ENCODE assay signal across 8 cellular contexts in the genomic region with DNA sequence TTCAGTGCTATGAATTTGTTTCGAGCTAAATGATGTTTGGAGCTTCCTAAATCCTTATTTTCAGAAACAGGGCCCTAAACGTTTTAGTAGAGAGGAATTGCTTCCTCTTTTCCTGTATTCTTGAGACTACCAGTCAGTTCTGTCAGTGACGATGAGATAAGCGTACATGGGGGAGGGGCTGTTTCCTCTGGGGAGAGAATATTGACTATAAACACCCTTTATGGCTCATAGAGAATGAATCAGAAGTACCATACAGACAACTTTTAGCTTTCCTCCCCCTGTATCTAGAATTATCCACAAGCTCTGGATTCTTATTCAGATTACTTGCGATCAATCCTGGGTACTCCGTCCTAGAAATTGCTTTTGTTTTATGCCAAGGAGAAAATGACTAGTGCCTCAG. TPM values are rescaled to one million over a fixed set of nuclear protein-coding genes. Genes with fewer than 3 reads are reported as not detected.
DNase-seq lines count a peak whose midpoint lies in the region; ATAC-seq and TF ChIP-seq lines count a peak whose summit lies in the region.
"Had no signal": no experiment of that assay in that cellular context is flagged by ENCODE, and none has a peak within 500 bp of the region (broad histone marks: within the 10 kb centered on the region; RNA-seq: fewer than 3 reads in every experiment).

No MANE protein-coding gene starts in this region.

- H2AK9ac ChIP-seq in IMR-90 (replicated peaks; ENCODE audit: low read depth, low read length, poor library complexity) = no peak overlapping the region

- H2BK5ac ChIP-seq in IMR-90 (ENCODE audit: low read depth, low read length, poor library complexity, severe bottlenecking) = no peak overlapping the region
- no peak overlapping the region for H2BK5ac ChIP-seq in trophoblast cell (ENCODE audit: low read depth, low read length, poor library complexity)

- CTCF ChIA-PET in IMR-90 (lab: Yijun Ruan, JAX) = no interaction called here

- no peak overlapping the region for H4K5ac ChIP-seq in IMR-90 (ENCODE audit: low read depth, low read length)

- H4K8ac ChIP-seq in IMR-90 (ENCODE audit: low read depth in 2 of 2, low read length in 2 of 2) = no peak overlapping the region
- H4K8ac ChIP-seq in trophoblast cell (ENCODE audit: low read depth, low read length) = no peak overlapping the region

- H3K4me3 Mint-ChIP-seq in T-helper 2 cell treated with Interferon-gamma antibody and Interleukin-4, amounts not matched to agents 5 μg/mL and 100 μg/mL, for 36 hours = peak overlapping the region; percentile 64

- no peak for TF ChIP-seq POLR2A in IMR-90 (IDR thresholded peaks at IDR 0.05; ENCODE audit: low read depth, low read length)

- H3K9me1 ChIP-seq in IMR-90 (ENCODE audit: insufficient read depth, low read length) = peaks cover 10% of the 10 kb centered on the region; the same call in 1 of the 2 replicates

- H3K9ac ChIP-seq in IMR-90 (ENCODE audit: low read depth, low read length) (no peak overlapping the region), trophoblast cell (ENCODE audit: low read length) (no peak overlapping the region)

- H4K91ac ChIP-seq in IMR-90 (ENCODE audit: insufficient read depth, low read depth, low read length) = no peak overlapping the region
- H4K91ac ChIP-seq in trophoblast cell (ENCODE audit: low read depth, low read length) = no peak overlapping the region

- H3K4me1 ChIP-seq in IMR-90 (ENCODE audit: control insufficient read depth, insufficient read depth, low read length) = peaks cover 22% of the 10 kb centered on the region
- peaks cover 0 to 2% of the 10 kb centered on the region in 2 experiments for H3K4me1 ChIP-seq in trophoblast cell (ENCODE audit: control insufficient read depth in 1 of 2, insufficient read depth in 2 of 2, low read length in 2 of 2)

- no peaks in the 10 kb centered on the region for H3K27me3 Mint-ChIP-seq in T-helper 2 cell treated with Interferon-gamma antibody and Interleukin-4, amounts not matched to agents 5 μg/mL and 100 μg/mL, for 36 hours (ENCODE audit: low read depth)

- H3K56ac ChIP-seq in IMR-90 (ENCODE audit: extremely low read depth, insufficient read depth, low read length) = no peak overlapping the region

- no TSS peak for BruUV-seq in IMR-90 (replicated peaks; lab: Mats Ljungman, UMichigan)

- no peak overlapping the region for H2AK5ac ChIP-seq in IMR-90 (ENCODE audit: low read depth, low read length)
- H2AK5ac ChIP-seq in trophoblast cell (ENCODE audit: low read length) = no peak overlapping the region

- no peak overlapping the region for H2BK12ac ChIP-seq in trophoblast cell (ENCODE audit: low read length)

- TF ChIP-seq RAD21 in IMR-90 (IDR thresholded peaks at IDR 0.05; ENCODE audit: low read length) = no peak

- intact Hi-C loops in IMR-90 (cut with micrococcal nuclease) = no loop called here

- H4K12ac ChIP-seq in trophoblast cell (ENCODE audit: low read depth, low read length) = no peak overlapping the region

- H3K4me3 ChIP-seq in IMR-90 (ENCODE audit: insufficient read depth, low read depth, low read length) (no peak overlapping the region), choroid plexus epithelial cell (ENCODE audit: low read depth, low read length) (no peak overlapping the region), trophoblast cell (ENCODE audit: low read depth, low read length) (no peak overlapping the region)

- H2BK15ac ChIP-seq in IMR-90 (ENCODE audit: low read depth, low read length) = no peak overlapping the region

- no peaks in the 10 kb centered on the region for H3K9me3 ChIP-seq in IMR-90 (ENCODE audit: control insufficient read depth, insufficient read depth, low read length)
- H3K9me3 ChIP-seq in trophoblast cell (ENCODE audit: insufficient read depth, low read depth, low read length) = no peaks in the 10 kb centered on the region

- H3K9me3 Mint-ChIP-seq in T-helper 2 cell treated with Interferon-gamma antibody and Interleukin-4, amounts not matched to agents 5 μg/mL and 100 μg/mL, for 36 hours = no peaks in the 10 kb centered on the region

- peak; percentile 48 for DNase-seq in IMR-90
- DNase-seq in T-helper 2 cell treated with Interferon-gamma antibody and Interleukin-4, amounts not matched to agents 5 μg/mL and 100 μg/mL, for 36 hours (ENCODE audit: low spot score) = peak; percentile 44
- DNase-seq in choroid plexus epithelial cell (ENCODE audit: low read depth) = peak; percentile 28
- DNase-seq in trophoblast cell = peak; percentile 3 to 10
- DNase-seq in HuH-7.5 (ENCODE audit: low spot score) = no peak
- DNase-seq: PC-3 had no signal

- H3K79me1 ChIP-seq in IMR-90 (ENCODE audit: low read depth in 1 of 2, low read length in 2 of 2) = peaks cover 26 to 49% of the 10 kb centered on the region in 2 experiments
- H3K79me1 ChIP-seq in trophoblast cell (ENCODE audit: low read length) = peaks cover 4% of the 10 kb centered on the region

- no CpG with 5 or more reads among the region's 6 CpGs for WGBS in IMR-90 (ENCODE audit: extremely low coverage in 2 of 2, insufficient read length in 1 of 2), 2 experiments
- no CpG with 5 or more reads among the region's 6 CpGs for WGBS in trophoblast cell (ENCODE audit: extremely low coverage, insufficient coverage, insufficient read length)

- POLR2A ChIA-PET in IMR-90 (lab: Charles Lee; ENCODE audit: unreplicated experiment) = no interaction called here

- H2BK20ac ChIP-seq in IMR-90 (ENCODE audit: low read depth, low read length) = no peak overlapping the region

- TF ChIP-seq CTCF in IMR-90 (conservative IDR thresholded peaks at IDR 0.05; ENCODE audit: low read depth, low read length) (no peak), choroid plexus epithelial cell (conservative IDR thresholded peaks at IDR 0.05; ENCODE audit: low read depth, low read length) (no peak)

- H4K20me1 ChIP-seq in IMR-90 (ENCODE audit: insufficient read depth, low read length) = peaks cover 28% of the 10 kb centered on the region; the same call in 1 of the 2 replicates

- H3K23ac ChIP-seq in IMR-90 (ENCODE audit: low read depth, low read length) (no peak overlapping the region), trophoblast cell (ENCODE audit: low read length) (no peak overlapping the region)

- H3K27ac Mint-ChIP-seq in T-helper 2 cell treated with Interferon-gamma antibody and Interleukin-4, amounts not matched to agents 5 μg/mL and 100 μg/mL, for 36 hours = peak overlapping the region; percentile 91

- peaks cover 14% of the 10 kb centered on the region for H3K36me3 ChIP-seq in IMR-90 (ENCODE audit: control insufficient read depth, insufficient read depth, low read length)
- peaks cover 7 to 10% of the 10 kb centered on the region in 2 experiments for H3K36me3 ChIP-seq in trophoblast cell (ENCODE audit: control insufficient read depth in 1 of 2, insufficient read depth in 2 of 2, low read length in 2 of 2)

- H2BK120ac ChIP-seq in IMR-90 (ENCODE audit: low read depth, low read length) (no peak overlapping the region), trophoblast cell (ENCODE audit: insufficient read depth, low read length, poor library complexity) (no peak overlapping the region)

- no peaks in the 10 kb centered on the region for H3K27me3 ChIP-seq in IMR-90 (ENCODE audit: control insufficient read depth, insufficient read depth, low read length)
- no peaks in the 10 kb centered on the region for H3K27me3 ChIP-seq in trophoblast cell (ENCODE audit: insufficient read depth, low read length)

- H3K27ac ChIP-seq in IMR-90 (ENCODE audit: insufficient read depth, low read length) = no peak overlapping the region
- no peak overlapping the region for H3K27ac ChIP-seq in trophoblast cell (ENCODE audit: low read depth, low read length)

- dilution Hi-C loops in IMR-90 (cut with HindIII; ENCODE audit: low sequenced_read_pairs, unreplicated experiment) = no loop called here

- H3K36me3 Mint-ChIP-seq in T-helper 2 cell treated with Interferon-gamma antibody and Interleukin-4, amounts not matched to agents 5 μg/mL and 100 μg/mL, for 36 hours (ENCODE audit: low read depth) = peaks cover 36% of the 10 kb centered on the region

- no peak overlapping the region for H3K18ac ChIP-seq in IMR-90 (ENCODE audit: low read depth, low read length)
- H3K18ac ChIP-seq in trophoblast cell (ENCODE audit: low read length) = no peak overlapping the region

- H3K14ac ChIP-seq in IMR-90 (replicated peaks; ENCODE audit: low read depth, low read length) = no peak overlapping the region
- H3K14ac ChIP-seq in trophoblast cell (ENCODE audit: low read length) = no peak overlapping the region

- H3K4me2 ChIP-seq in IMR-90 (ENCODE audit: low read depth, low read length) = no peak overlapping the region
- H3K4me2 ChIP-seq in trophoblast cell (ENCODE audit: low read length) = no peak overlapping the region

- H3K4ac ChIP-seq in IMR-90 (ENCODE audit: low read depth, low read length) = no peak overlapping the region
- H3K4ac ChIP-seq in trophoblast cell (ENCODE audit: low read depth, low read length) = no peak overlapping the region

- in situ Hi-C loops in IMR-90 (cut with MboI; ENCODE audit: low sequenced_read_pairs) = no loop called here

- H2AFZ ChIP-seq in IMR-90 (replicated peaks; ENCODE audit: low read length, poor library complexity) = no peak overlapping the region
- H2AFZ ChIP-seq in trophoblast cell (ENCODE audit: insufficient read depth, low read length, poor library complexity) = no peak overlapping the region

- H3K4me1 Mint-ChIP-seq in T-helper 2 cell treated with Interferon-gamma antibody and Interleukin-4, amounts not matched to agents 5 μg/mL and 100 μg/mL, for 36 hours (ENCODE audit: low read depth) = peaks cover 50% of the 10 kb centered on the region

- ATAC-seq in IMR-90 (ENCODE audit: low read depth) (no peak), HG02588 (IDR thresholded peaks at IDR 0.05; ENCODE audit: unreplicated experiment) (no peak), GM21423 (IDR thresholded peaks at IDR 0.05; ENCODE audit: unreplicated experiment) (no peak)
- ATAC-seq: PC-3 had no signal

- H3K79me2 ChIP-seq in trophoblast cell (ENCODE audit: control insufficient read depth, insufficient read depth, low read length, poor library complexity) = peaks cover 6% of the 10 kb centered on the region

TF ChIP-seq in IMR-90, 13 proteins besides CTCF, POLR2A, EP300 and RAD21:
- TF ChIP-seq SMC3 (IDR thresholded peaks at IDR 0.05; ENCODE audit: low read depth, low read length) = no peak
- TF ChIP-seq RCOR1 (IDR thresholded peaks at IDR 0.05; ENCODE audit: insufficient replicate concordance, low read length) = no peak
- TF ChIP-seq FOS (IDR thresholded peaks at IDR 0.05; ENCODE audit: low read depth, low read length) = no peak
- no peak for TF ChIP-seq NFE2L2 (IDR thresholded peaks at IDR 0.05; ENCODE audit: low read depth, low read length)

RNA-seq across cellular contexts. Expression of gene TBK1, which starts 5.1 kb away (rescaled TPM):
- 9.9 and 25.3 TPM in 2 replicates for total RNA-seq in IMR-90 (2012; rRNA removed)
- 7.8 and 11.6 TPM in 2 replicates for polyA plus RNA-seq in IMR-90 (2012; rRNA removed)
- 0.49 and 0.65 TPM in 2 replicates for polyA plus RNA-seq in IMR-90 (2012; cell fraction: cytosol; rRNA removed)
- polyA plus RNA-seq in IMR-90 (2012; cell fraction: nucleus; rRNA removed; ENCODE audit: low replicate concordance) = 0.85 and 11.8 TPM in 2 replicates
- polyA plus RNA-seq in trophoblast cell (2013) = 35.2 and 36.1 TPM in 2 replicates

RNA-seq across cellular contexts. Expression of gene XPOT, which starts 52.8 kb away (rescaled TPM):
- 79.4 and 80.8 TPM in 2 replicates for total RNA-seq in IMR-90 (2012; rRNA removed)
- 32.0 and 40.9 TPM in 2 replicates for polyA plus RNA-seq in IMR-90 (2012; rRNA removed)
- polyA plus RNA-seq in IMR-90 (2012; cell fraction: cytosol; rRNA removed) = 8.7 and 9.5 TPM in 2 replicates
- polyA plus RNA-seq in IMR-90 (2012; cell fraction: nucleus; rRNA removed; ENCODE audit: low replicate concordance) = 11.4 and 129 TPM in 2 replicates
- 81.0 and 84.1 TPM in 2 replicates for polyA plus RNA-seq in trophoblast cell (2013)
